In genomic region chr13:25973085-25973484, GRCh38 we compare ENCODE assay signal across 13 cellular contexts.
DNase-seq lines count a peak whose midpoint lies in the region; ATAC-seq and TF ChIP-seq lines count a peak whose summit lies in the region.
"Had no signal": no experiment of that assay in that cellular context is flagged by ENCODE, and none has a peak within 500 bp of the region (broad histone marks: within the 10 kb centered on the region; RNA-seq: fewer than 3 reads in every experiment).

No MANE protein-coding gene starts in this region.

- H3K27me3 ChIP-seq in cardiac muscle cell, result no peaks in the 10 kb centered on the region
- H3K27me3 ChIP-seq in left ventricle myocardium inferior (ENCODE audit: low read depth), result peaks cover 70% of the 10 kb centered on the region
- H3K27me3 ChIP-seq in thymus (ENCODE audit: control insufficient read depth, insufficient read depth), result no peaks in the 10 kb centered on the region
- H3K27me3 ChIP-seq in SK-N-SH (ENCODE audit: insufficient read depth), result no peaks in the 10 kb centered on the region

- intact Hi-C loops in left ventricle myocardium inferior (cut with micrococcal nuclease), result no loop called here

- H2AFZ ChIP-seq in SK-N-SH (ENCODE audit: low read depth), result no peak overlapping the region
- H2AFZ ChIP-seq: parathyroid adenoma had no signal

- peaks cover 73% of the 10 kb centered on the region for H3K4me1 Mint-ChIP-seq in glutamatergic neuron (ENCODE audit: low read depth, unreplicated experiment)
- no peaks in the 10 kb centered on the region for H3K4me1 Mint-ChIP-seq in HFFc6 (ENCODE audit: low read depth)

- H4K20me1 ChIP-seq in SK-N-SH (ENCODE audit: insufficient read depth), result no peaks in the 10 kb centered on the region

- H3K4me3 Mint-ChIP-seq in glutamatergic neuron (ENCODE audit: unreplicated experiment) (peak overlapping the region; percentile 71), HFFc6 (no peak overlapping the region)

- peaks cover 30% of the 10 kb centered on the region for H3K9me3 Mint-ChIP-seq in glutamatergic neuron (ENCODE audit: unreplicated experiment)
- peaks cover 3% of the 10 kb centered on the region for H3K9me3 Mint-ChIP-seq in HFFc6

- H3K9me2 ChIP-seq in SK-N-SH, result no peaks in the 10 kb centered on the region

- H3K4me3 ChIP-seq in cardiac muscle cell (no peak overlapping the region), left ventricle myocardium inferior (no peak overlapping the region), thymus (ENCODE audit: low read length) (no peak overlapping the region), SK-N-SH (ENCODE audit: low read depth in 2 of 2, low read length in 1 of 2) (no peak overlapping the region)

- H3K36me3 ChIP-seq in cardiac muscle cell, result no peaks in the 10 kb centered on the region
- no peaks in the 10 kb centered on the region for H3K36me3 ChIP-seq in left ventricle myocardium inferior
- H3K36me3 ChIP-seq in thymus (ENCODE audit: control insufficient read depth, insufficient read depth), result no peaks in the 10 kb centered on the region
- no peaks in the 10 kb centered on the region for H3K36me3 ChIP-seq in SK-N-SH (replicated peaks in 1 of 2; ENCODE audit: control insufficient read depth in 1 of 2, insufficient read depth in 2 of 2, low read length in 1 of 2)

- H3K36me3 Mint-ChIP-seq in glutamatergic neuron (ENCODE audit: unreplicated experiment), result no peaks in the 10 kb centered on the region
- H3K36me3 Mint-ChIP-seq in HFFc6 (ENCODE audit: low read depth), result no peaks in the 10 kb centered on the region

- WGBS in thymus, result 83% methylated on average over 13 of the region's 13 CpGs
- WGBS in SK-N-SH (ENCODE audit: low lambda C conversion rate), result 51% methylated on average over 12 of the region's 13 CpGs

- H3K27ac Mint-ChIP-seq in glutamatergic neuron (ENCODE audit: unreplicated experiment) (peak overlapping the region; percentile 95), HFFc6 (no peak overlapping the region)

- no peak for ATAC-seq in HG03469 (IDR thresholded peaks at IDR 0.05; ENCODE audit: unreplicated experiment)

- H3K27ac ChIP-seq in cardiac muscle cell (peak overlapping the region; percentile 11), left ventricle myocardium inferior (replicated peaks) (no peak overlapping the region), thymus (ENCODE audit: low read depth) (peak overlapping the region; percentile 39), SK-N-SH (ENCODE audit: low read depth in 2 of 2, low read length in 1 of 2) (no peak overlapping the region)
- H3K27ac ChIP-seq: HL-60, parathyroid adenoma had no signal

- H3K9me3 ChIP-seq in cardiac muscle cell (ENCODE audit: low read depth), result no peaks in the 10 kb centered on the region
- no peaks in the 10 kb centered on the region for H3K9me3 ChIP-seq in left ventricle myocardium inferior (replicated peaks)
- H3K9me3 ChIP-seq in thymus (ENCODE audit: control insufficient read depth), result no peaks in the 10 kb centered on the region
- no peaks in the 10 kb centered on the region for H3K9me3 ChIP-seq in SK-N-SH

- POLR2A ChIA-PET in SK-N-SH (lab: Yijun Ruan, JAX), result no interaction called here

- CTCF ChIA-PET in SK-N-SH (lab: Yijun Ruan, JAX), result no interaction called here

- H3K4me1 ChIP-seq in cardiac muscle cell (ENCODE audit: low read depth), result peaks cover 20% of the 10 kb centered on the region
- no peaks in the 10 kb centered on the region for H3K4me1 ChIP-seq in left ventricle myocardium inferior
- H3K4me1 ChIP-seq in thymus (ENCODE audit: control insufficient read depth, insufficient read depth, low read length), result peaks cover 5% of the 10 kb centered on the region
- no peaks in the 10 kb centered on the region; a peak in 1 of 4 replicates for H3K4me1 ChIP-seq in SK-N-SH (ENCODE audit: control insufficient read depth in 1 of 2, insufficient read depth in 2 of 2, low read depth in 1 of 2, low read length in 1 of 2)
- H3K4me1 ChIP-seq: parathyroid adenoma had no signal

- no peak for TF ChIP-seq RAD21 in SK-N-SH (IDR thresholded peaks at IDR 0.05; ENCODE audit: low read length)

- H3K27me3 Mint-ChIP-seq in glutamatergic neuron (ENCODE audit: unreplicated experiment), result peaks cover 17% of the 10 kb centered on the region
- peaks cover 3% of the 10 kb centered on the region for H3K27me3 Mint-ChIP-seq in HFFc6 (ENCODE audit: insufficient read depth)

- H3F3A ChIP-seq in SK-N-SH (replicated peaks; ENCODE audit: insufficient read depth), result no peaks in the 10 kb centered on the region

- TF ChIP-seq EP300 in SK-N-SH (IDR thresholded peaks at IDR 0.05; ENCODE audit: borderline replicate concordance in 1 of 2, low read depth in 1 of 2, low read length in 1 of 2), result no peak

- H3K4me2 ChIP-seq in SK-N-SH, result no peak overlapping the region

- no peaks in the 10 kb centered on the region for H3K79me2 ChIP-seq in SK-N-SH (ENCODE audit: insufficient read depth)
- H3K79me2 ChIP-seq: parathyroid adenoma had no signal

- TF ChIP-seq CTCF in cardiac muscle cell (IDR thresholded peaks at IDR 0.05; ENCODE audit: low read depth, low read length) (no peak), left ventricle myocardium inferior (IDR thresholded peaks at IDR 0.05; ENCODE audit: borderline replicate concordance) (no peak), glutamatergic neuron (IDR thresholded peaks at IDR 0.05; ENCODE audit: partially characterized antibody, unreplicated experiment) (no peak), SK-N-SH (IDR thresholded peaks at IDR 0.05) (no peak), HFFc6 (IDR thresholded peaks at IDR 0.05) (no peak)

- DNase-seq in cardiac muscle cell (ENCODE audit: low read depth in 1 of 2, low spot score in 1 of 2) (peak in 1 of 2 donors; percentile 18), left ventricle myocardium inferior (no peak), NCI-H748 treated with DMSO at 0.1 percent for 48 hours (lab: John Stamatoyannopoulos, UW) (peak; percentile 66), glutamatergic neuron (peak; percentile 78), SK-N-SH (no peak), HFFc6 (no peak)
- DNase-seq: HCEC 1CT, Kasumi-1, midbrain had no signal

- H3K9ac ChIP-seq in SK-N-SH, result no peak overlapping the region
- H3K9ac ChIP-seq: parathyroid adenoma had no signal

TF ChIP-seq in SK-N-SH, 30 proteins besides CTCF, POLR2A, EP300 and RAD21:
- no peak for TF ChIP-seq MEF2A (IDR thresholded peaks at IDR 0.05; ENCODE audit: borderline replicate concordance, low read depth)
- TF ChIP-seq CHD2 (IDR thresholded peaks at IDR 0.05; ENCODE audit: low read length, partially characterized antibody), result no peak
- TF ChIP-seq, protein P1, sequence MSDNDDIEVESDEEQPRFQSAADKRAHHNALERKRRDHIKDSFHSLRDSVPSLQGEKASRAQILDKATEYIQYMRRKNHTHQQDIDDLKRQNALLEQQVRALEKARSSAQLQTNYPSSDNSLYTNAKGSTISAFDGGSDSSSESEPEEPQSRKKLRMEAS (IDR thresholded peaks at IDR 0.05; ENCODE audit: low read depth), result no peak

Comparison
In these comparisons a context has a peak if more than half of its experiments do, and no peak if none do; other contexts are left out.
1. H3K27ac ChIP-seq: peak in cardiac muscle cell (single experiment) and thymus (single experiment); none in left ventricle myocardium inferior (single experiment) and SK-N-SH (0 of 2).
2. DNase-seq: peak in NCI-H748 treated with DMSO at 0.1 percent for 48 hours (single experiment) and glutamatergic neuron (single experiment); none in left ventricle myocardium inferior (single experiment), SK-N-SH (single experiment) and HFFc6 (single experiment).